In genomic region chr3:152097770-152098169, GRCh38 we compare ENCODE assay signal across 12 cellular contexts.
"Had no signal": no experiment of that assay in that cellular context is flagged by ENCODE, and none has a peak within 500 bp of the region (broad histone marks: within the 10 kb centered on the region; RNA-seq: fewer than 3 reads in every experiment).

No MANE protein-coding gene starts in this region.

- H3K27me3 ChIP-seq: heart right ventricle, right atrium auricular region, tibial artery had no signal

- H3K9me3 Mint-ChIP-seq: activated naive CD4-positive, alpha-beta T cell treated with anti-CD3 and anti-CD28 coated beads, Interleukin-2, amount 10 ng/mL, durations not matched to agents 7 days and 5 days; activated T-helper 2 cell treated with anti-CD3 and anti-CD28 coated beads, Interferon-gamma antibody, Interleukin-2, Interleukin-4, amounts not matched to agents 10 μg/mL and 5 μg/mL and 100 μg/mL, durations not matched to agents 14 hours and 24 hours and 36 hours had no signal

- H3K27ac ChIP-seq: heart right ventricle, lower lobe of right lung, right atrium auricular region had no signal

- H3K36me3 Mint-ChIP-seq: activated naive CD4-positive, alpha-beta T cell treated with anti-CD3 and anti-CD28 coated beads, Interleukin-2, amount 10 ng/mL, durations not matched to agents 7 days and 5 days had no signal

- H3K9me3 ChIP-seq: lower lobe of right lung, right atrium auricular region, tibial artery had no signal

- H3K27ac Mint-ChIP-seq: activated naive CD4-positive, alpha-beta T cell treated with anti-CD3 and anti-CD28 coated beads, Interleukin-2, amount 10 ng/mL, durations not matched to agents 7 days and 5 days; activated T-helper 2 cell treated with anti-CD3 and anti-CD28 coated beads, Interferon-gamma antibody, Interleukin-2, Interleukin-4, amounts not matched to agents 10 μg/mL and 5 μg/mL and 100 μg/mL, durations not matched to agents 14 hours and 24 hours and 36 hours; naive thymus-derived CD8-positive, alpha-beta T cell had no signal

- H3K4me3 ChIP-seq: heart right ventricle, lower lobe of right lung, right atrium auricular region, tibial artery had no signal

- ATAC-seq: heart right ventricle; lower lobe of right lung; naive thymus-derived CD8-positive, alpha-beta T cell had no signal

- H3K4me1 ChIP-seq: lower lobe of right lung, right atrium auricular region had no signal

- H3K36me3 ChIP-seq: heart right ventricle, lower lobe of right lung, right atrium auricular region, tibial artery had no signal

- H3K4me3 Mint-ChIP-seq: activated naive CD4-positive, alpha-beta T cell treated with anti-CD3 and anti-CD28 coated beads, Interleukin-2, amount 10 ng/mL, durations not matched to agents 7 days and 5 days; naive thymus-derived CD8-positive, alpha-beta T cell had no signal

- DNase-seq: activated CD4-positive, alpha-beta T cell treated with anti-CD3 and anti-CD28 coated beads, Interleukin-2, amount 50 U/mL, for 1 hour; activated naive CD4-positive, alpha-beta T cell treated with anti-CD3 and anti-CD28 coated beads, Interleukin-2, amount 10 ng/mL, durations not matched to agents 7 days and 5 days; dermis blood vessel endothelial cell; heart right ventricle; kidney glomerular epithelial cell; lower lobe of right lung; naive thymus-derived CD8-positive, alpha-beta T cell; posterior cingulate gyrus; small intestine; tibial artery had no signal
